ENCODE assay signal across 1 cellular context in genomic region chr1:10796029-10796944, GRCh38.
TF ChIP-seq lines count a peak whose summit lies in the region.

TSS of gene CASZ1 (minus strand) at chr1:10796646. CDS start at chr1:10693889, 102,757 bp downstream.

TF ChIP-seq in HepG2, 621 proteins besides CTCF, POLR2A, EP300 and RAD21 (continued from another document and continues in another):
- no peak for TF ChIP-seq THAP9 (CRISPR knock-in tag; IDR thresholded peaks at IDR 0.05; ENCODE audit: borderline replicate concordance)
- no peak for TF ChIP-seq ZNF761 (CRISPR knock-in tag; conservative IDR thresholded peaks at IDR 0.05)
- TF ChIP-seq MATR3 (CRISPR knock-in tag; IDR thresholded peaks at IDR 0.05), result no peak
- TF ChIP-seq ZNF557 (CRISPR knock-in tag; IDR thresholded peaks at IDR 0.05), result no peak
- no peak for TF ChIP-seq ZNF18 (CRISPR knock-in tag; IDR thresholded peaks at IDR 0.05; ENCODE audit: insufficient replicate concordance)
- TF ChIP-seq ZNF232 (CRISPR knock-in tag; IDR thresholded peaks at IDR 0.05; ENCODE audit: borderline replicate concordance), result no peak
- peak; percentile 83 for TF ChIP-seq KDM2A (CRISPR knock-in tag; IDR thresholded peaks at IDR 0.05; ENCODE audit: borderline replicate concordance, low read depth)
- TF ChIP-seq KDM4B (CRISPR knock-in tag; IDR thresholded peaks at IDR 0.05), result 0 out of 2 replicates have a peak, but pooled peaks have one; percentile 55
- peak; percentile 68; the same call in 1 of the 2 replicates for TF ChIP-seq PCBP1 (IDR thresholded peaks at IDR 0.05; ENCODE audit: borderline replicate concordance, low read depth, low read length)
- TF ChIP-seq MAZ (IDR thresholded peaks at IDR 0.05; ENCODE audit: borderline replicate concordance, low read depth, low read length), result 0 out of 2 replicates have a peak, but pooled peaks have one; percentile 54
- peak; percentile 46; the same call in 1 of the 2 replicates for TF ChIP-seq MAZ (CRISPR knock-in tag; IDR thresholded peaks at IDR 0.05; ENCODE audit: low read depth)
- no peak for TF ChIP-seq ZNF296 (CRISPR knock-in tag; conservative IDR thresholded peaks at IDR 0.05)
- peak; percentile 77 for TF ChIP-seq YY1 (IDR thresholded peaks at IDR 0.05; ENCODE audit: insufficient read depth, insufficient replicate concordance, low read depth, low read length)
- TF ChIP-seq JDP2 (CRISPR knock-in tag; IDR thresholded peaks at IDR 0.05; ENCODE audit: borderline replicate concordance), result no peak
- TF ChIP-seq CREB3 (CRISPR knock-in tag; IDR thresholded peaks at IDR 0.05), result no peak
- TF ChIP-seq NR0B2 (CRISPR knock-in tag; IDR thresholded peaks at IDR 0.05), result no peak
- TF ChIP-seq TFAP4 (IDR thresholded peaks at IDR 0.05; ENCODE audit: borderline replicate concordance, low read depth), result peak; percentile 51; the same call in 1 of the 2 replicates
- TF ChIP-seq ZNF687 (CRISPR knock-in tag; IDR thresholded peaks at IDR 0.05), result peak; percentile 62
- TF ChIP-seq MYPOP (CRISPR knock-in tag; IDR thresholded peaks at IDR 0.05), result peak; percentile 64; the same call in 1 of the 2 replicates
- peak; percentile 22 for TF ChIP-seq HNRNPK (IDR thresholded peaks at IDR 0.05; ENCODE audit: low read depth, low read length, poor library complexity, severe bottlenecking)
- 0 out of 2 replicates have a peak, but pooled peaks have one; percentile 21 for TF ChIP-seq ARID5B (CRISPR knock-in tag; IDR thresholded peaks at IDR 0.05)
- TF ChIP-seq NR1H2 (CRISPR knock-in tag; IDR thresholded peaks at IDR 0.05; ENCODE audit: borderline replicate concordance, low read depth), result no peak
- no peak for TF ChIP-seq MBD4 (IDR thresholded peaks at IDR 0.05; ENCODE audit: borderline replicate concordance, low read length)
- TF ChIP-seq PHF5A (CRISPR knock-in tag; IDR thresholded peaks at IDR 0.05; ENCODE audit: low read depth, unreplicated experiment), result no peak
- TF ChIP-seq SOX6 (IDR thresholded peaks at IDR 0.05), result no peak
- TF ChIP-seq SOX6 (CRISPR knock-in tag; IDR thresholded peaks at IDR 0.05), result 0 out of 2 replicates have a peak, but pooled peaks have one; percentile 22
- no peak for TF ChIP-seq ZFP41 (CRISPR knock-in tag; IDR thresholded peaks at IDR 0.05; ENCODE audit: borderline replicate concordance)
- 0 out of 4 replicates have a peak, but pooled peaks of 1 of the 2 experiments have one; percentile 34 for TF ChIP-seq KLF16 (CRISPR knock-in tag; IDR thresholded peaks at IDR 0.05)
- peak; percentile 23; the same call in 1 of the 2 replicates for TF ChIP-seq GMEB1 (CRISPR knock-in tag; IDR thresholded peaks at IDR 0.05; ENCODE audit: borderline replicate concordance)
- no peak for TF ChIP-seq MED13 (CRISPR knock-in tag; IDR thresholded peaks at IDR 0.05)
- TF ChIP-seq TEAD3 (CRISPR knock-in tag; optimal IDR thresholded peaks at IDR 0.05; ENCODE audit: borderline replicate concordance), result peak; percentile 75
- no peak for TF ChIP-seq ZNF678 (CRISPR knock-in tag; IDR thresholded peaks at IDR 0.05)
- TF ChIP-seq ZNF10 (CRISPR knock-in tag; IDR thresholded peaks at IDR 0.05; ENCODE audit: borderline replicate concordance, low read depth), result no peak
- TF ChIP-seq ZSCAN29 (CRISPR knock-in tag; conservative IDR thresholded peaks at IDR 0.05), result no peak
- no peak for TF ChIP-seq SOX13 (IDR thresholded peaks at IDR 0.05)
- TF ChIP-seq SOX13 (CRISPR knock-in tag; conservative IDR thresholded peaks at IDR 0.05 in 1 of 2, IDR thresholded peaks at IDR 0.05 in 1 of 2), result peak in 1 of 2 experiments; percentile 40; a peak in 1 of 4 replicates
- TF ChIP-seq ZNF281 (CRISPR knock-in tag; IDR thresholded peaks at IDR 0.05; ENCODE audit: borderline replicate concordance), result no peak
